12 cellular contexts compared by ENCODE assay signal in the genomic region with DNA sequence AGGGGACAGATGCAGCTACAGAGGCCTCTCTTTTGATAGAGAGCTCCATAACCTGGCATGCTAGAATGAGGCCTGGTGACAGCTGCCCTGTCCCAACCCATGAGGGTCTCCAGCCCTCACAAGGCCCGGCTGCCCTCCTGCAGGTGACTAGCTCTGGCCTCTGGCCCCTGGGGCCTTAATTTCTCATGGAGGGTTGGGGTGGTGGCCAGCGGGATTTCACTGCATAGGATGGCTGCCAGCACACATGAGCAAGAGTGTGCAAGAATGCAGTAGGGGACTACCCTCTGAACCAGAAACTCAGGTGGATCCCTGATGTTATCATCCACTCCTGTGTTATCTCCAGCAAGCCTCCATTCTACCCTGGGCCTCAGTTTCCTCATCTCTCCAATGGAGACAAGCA.
DNase-seq lines count a peak whose midpoint lies in the region; ATAC-seq and TF ChIP-seq lines count a peak whose summit lies in the region.
"Had no signal": no experiment of that assay in that cellular context is flagged by ENCODE, and none has a peak within 500 bp of the region (broad histone marks: within the 10 kb centered on the region; RNA-seq: fewer than 3 reads in every experiment).

No MANE protein-coding gene starts in this region.

- WGBS in lower leg skin, 2 donors: 47 to 62% methylated on average over 2 of the region's 2 CpGs

- no peak for DNase-seq in Peyer's patch
- peak; percentile 35 to 90 for DNase-seq in lower leg skin (ENCODE audit: low spot score in 2 of 2)
- no peak for DNase-seq in sciatic nerve (ENCODE audit: low spot score)
- DNase-seq in activated effector memory CD4-positive, alpha-beta T cell treated with Interleukin-2 at 50 U/mL for 16 hours: no peak
- DNase-seq in stimulated activated CD4-positive, alpha-beta T cell treated with anti-CD3 and anti-CD28 coated beads, Interleukin-2, amount 100 ng/mL, for 24 hours: no peak
- DNase-seq: BE2C; Caco-2; CD4-positive, alpha-beta T cell; GM23248 had no signal

- no peak for TF ChIP-seq CTCF in Peyer's patch (IDR thresholded peaks at IDR 0.05)
- no peak for TF ChIP-seq CTCF in lower leg skin (IDR thresholded peaks at IDR 0.05)

- TF ChIP-seq POLR2A in Peyer's patch (IDR thresholded peaks at IDR 0.05) (no peak), lower leg skin (IDR thresholded peaks at IDR 0.05) (no peak)

- no peaks in the 10 kb centered on the region for H3K9me3 ChIP-seq in Peyer's patch
- H3K9me3 ChIP-seq: BE2C, Caco-2, HAP-1 had no signal

- H3K4me1 ChIP-seq in Peyer's patch: no peaks in the 10 kb centered on the region
- H3K4me1 ChIP-seq: BE2C, Caco-2 had no signal

- peak overlapping the region in 3 of 4 donors; percentile 39 to 58 (median 42) for H3K27ac ChIP-seq in Peyer's patch
- H3K27ac ChIP-seq: C4-2B, GM23248 had no signal

- intact Hi-C loops in lower leg skin (cut with DNase I; ENCODE audit: low total_unique reads): no loop called here
- intact Hi-C loops in sciatic nerve (cut with DNase I): no loop called here

- no peaks in the 10 kb centered on the region for H3K36me3 ChIP-seq in Peyer's patch
- H3K36me3 ChIP-seq: BE2C, HAP-1 had no signal

- H3K27me3 ChIP-seq in Peyer's patch: no peaks in the 10 kb centered on the region

- ATAC-seq in sciatic nerve (peak; percentile 28), GM21381 (IDR thresholded peaks at IDR 0.05; ENCODE audit: unreplicated experiment) (no peak)

- H3K4me3 ChIP-seq in Peyer's patch (no peak overlapping the region), lower leg skin (ENCODE audit: low read depth, poor library complexity, severe bottlenecking) (no peak overlapping the region)
- H3K4me3 ChIP-seq: GM23248, HAP-1 had no signal

Comparison
In these comparisons a context has a peak if more than half of its experiments do, and no peak if none do; other contexts are left out.
1. DNase-seq: peak in lower leg skin (2 of 2); none in Peyer's patch (0 of 3), sciatic nerve (single experiment), activated effector memory CD4-positive, alpha-beta T cell treated with Interleukin-2 at 50 U/mL for 16 hours (single experiment) and stimulated activated CD4-positive, alpha-beta T cell treated with anti-CD3 and anti-CD28 coated beads, Interleukin-2, amount 100 ng/mL, for 24 hours (0 of 2).